9 cellular contexts compared by ENCODE assay signal in genomic region chr6:75608955-75609533, GRCh38. TPM values are rescaled to one million over a fixed set of nuclear protein-coding genes. Genes with fewer than 3 reads are reported as not detected.
DNase-seq lines count a peak whose midpoint lies in the region; ATAC-seq and TF ChIP-seq lines count a peak whose summit lies in the region.
"Had no signal": no experiment of that assay in that cellular context is flagged by ENCODE, and none has a peak within 500 bp of the region (broad histone marks: within the 10 kb centered on the region; RNA-seq: fewer than 3 reads in every experiment).

No MANE protein-coding gene starts in this region.

- H3K4me3 ChIP-seq in neutrophil (ENCODE audit: low read depth in 1 of 2, low read length in 1 of 2) (peak overlapping the region; percentile 26 to 27), MG63 (no peak overlapping the region)

- no peaks in the 10 kb centered on the region for H3K9me3 Mint-ChIP-seq in CD4-positive, alpha-beta T cell
- H3K9me3 Mint-ChIP-seq in activated T-helper 17 cell treated with anti-CD3 and anti-CD28 coated beads, Interleukin-2, amount 50 U/mL, for 72 hours: no peaks in the 10 kb centered on the region
- no peaks in the 10 kb centered on the region for H3K9me3 Mint-ChIP-seq in progenitor cell of endocrine pancreas (ENCODE audit: low read depth)

- no peak for TF ChIP-seq CTCF in CD4-positive, alpha-beta T cell (IDR thresholded peaks at IDR 0.05)
- TF ChIP-seq CTCF in neutrophil (IDR thresholded peaks at IDR 0.05) (no peak), progenitor cell of endocrine pancreas (IDR thresholded peaks at IDR 0.05; ENCODE audit: unreplicated experiment) (no peak)

- no peak for DNase-seq in CD4-positive, alpha-beta T cell
- peak; percentile 95 to 96 for DNase-seq in Kasumi-1 (lab: John Stamatoyannopoulos, UW)
- no peak for DNase-seq in HCEC 1CT
- no peak for DNase-seq in progenitor cell of endocrine pancreas (ENCODE audit: low spot score, unreplicated experiment)
- no peak for DNase-seq in DMS153 (lab: John Stamatoyannopoulos, UW)
- DNase-seq in MG63: no peak
- DNase-seq: NCI-H510A had no signal

- peaks cover 5% of the 10 kb centered on the region for H3K36me3 Mint-ChIP-seq in CD4-positive, alpha-beta T cell (ENCODE audit: low read depth)
- H3K36me3 Mint-ChIP-seq in activated T-helper 17 cell treated with anti-CD3 and anti-CD28 coated beads, Interleukin-2, amount 50 U/mL, for 72 hours (ENCODE audit: low read depth): peaks cover 3% of the 10 kb centered on the region
- H3K36me3 Mint-ChIP-seq in progenitor cell of endocrine pancreas (ENCODE audit: insufficient read depth): peaks cover 8% of the 10 kb centered on the region

- H3K4me1 Mint-ChIP-seq in CD4-positive, alpha-beta T cell (ENCODE audit: low read depth): peaks cover 93% of the 10 kb centered on the region
- H3K4me1 Mint-ChIP-seq in activated T-helper 17 cell treated with anti-CD3 and anti-CD28 coated beads, Interleukin-2, amount 50 U/mL, for 72 hours: peaks cover 77% of the 10 kb centered on the region
- peaks cover 61% of the 10 kb centered on the region for H3K4me1 Mint-ChIP-seq in progenitor cell of endocrine pancreas (ENCODE audit: low read depth)

- H3K9me3 ChIP-seq in CD4-positive, alpha-beta T cell (ENCODE audit: control insufficient read depth, low read length): no peaks in the 10 kb centered on the region
- H3K9me3 ChIP-seq in neutrophil (no peaks in the 10 kb centered on the region), MG63 (no peaks in the 10 kb centered on the region)

- POLR2A ChIA-PET in CD4-positive, alpha-beta T cell (lab: Charles Lee): interaction anchor here (1.3 kb wide), 1 partner anchor 10 kb away, joined by 3 read pairs; no protein-coding TSS in a partner anchor

- H3K36me3 ChIP-seq in neutrophil (no peaks in the 10 kb centered on the region), MG63 (peaks cover 19% of the 10 kb centered on the region)

- H3K4me3 Mint-ChIP-seq in CD4-positive, alpha-beta T cell: peak overlapping the region; percentile 22
- no peak overlapping the region for H3K4me3 Mint-ChIP-seq in activated T-helper 17 cell treated with anti-CD3 and anti-CD28 coated beads, Interleukin-2, amount 50 U/mL, for 72 hours
- no peak overlapping the region for H3K4me3 Mint-ChIP-seq in progenitor cell of endocrine pancreas (ENCODE audit: low read depth)

- intact Hi-C loops in CD4-positive, alpha-beta T cell (cut with DNase I, micrococcal nuclease): no loop called here

- no peaks in the 10 kb centered on the region for H3K27me3 Mint-ChIP-seq in CD4-positive, alpha-beta T cell
- no peaks in the 10 kb centered on the region for H3K27me3 Mint-ChIP-seq in activated T-helper 17 cell treated with anti-CD3 and anti-CD28 coated beads, Interleukin-2, amount 50 U/mL, for 72 hours
- H3K27me3 Mint-ChIP-seq in progenitor cell of endocrine pancreas: no peaks in the 10 kb centered on the region

- H3K27me3 ChIP-seq in CD4-positive, alpha-beta T cell (ENCODE audit: control insufficient read depth, insufficient read depth, low read length): no peaks in the 10 kb centered on the region
- H3K27me3 ChIP-seq in neutrophil (no peaks in the 10 kb centered on the region), MG63 (no peaks in the 10 kb centered on the region)

- H3K27ac ChIP-seq in CD4-positive, alpha-beta T cell (ENCODE audit: low read depth, low read length): no peak overlapping the region
- peak overlapping the region; percentile 85 for H3K27ac ChIP-seq in neutrophil

- ATAC-seq in CD4-positive, alpha-beta T cell (ENCODE audit: poor library complexity): no peak
- no peak for ATAC-seq in activated T-helper 17 cell treated with anti-CD3 and anti-CD28 coated beads, Interleukin-2, amount 50 U/mL, for 72 hours (replicated peaks)

- peaks cover 98 to 99% of the 10 kb centered on the region in 2 experiments for H3K4me1 ChIP-seq in neutrophil (ENCODE audit: control insufficient read depth in 1 of 2, insufficient read depth in 1 of 2, low read depth in 1 of 2, low read length in 1 of 2)

- CTCF ChIA-PET in CD4-positive, alpha-beta T cell (lab: Charles Lee): interaction anchor here (0.8 to 1.3 kb wide), 2 partner anchors 12 kb away, joined by 3 read pairs; no protein-coding TSS in a partner anchor

- H3K27ac Mint-ChIP-seq in CD4-positive, alpha-beta T cell: peak overlapping the region; percentile 32
- peak overlapping the region; percentile 61 for H3K27ac Mint-ChIP-seq in activated T-helper 17 cell treated with anti-CD3 and anti-CD28 coated beads, Interleukin-2, amount 50 U/mL, for 72 hours
- H3K27ac Mint-ChIP-seq in progenitor cell of endocrine pancreas: no peak overlapping the region

RNA-seq across cellular contexts. Expression of gene SENP6, which starts 7.4 kb away (rescaled TPM):
- 10 to 100 TPM; 82.0 to 94.8 TPM for total RNA-seq in CD4-positive, alpha-beta T cell
- total RNA-seq in activated T-helper 17 cell treated with anti-CD3 and anti-CD28 coated beads, Interleukin-2, amount 50 U/mL, for 72 hours: 10 to 100 TPM; 60.0 to 68.3 TPM
- total RNA-seq in progenitor cell of endocrine pancreas: 130 and 140 TPM in 2 replicates
- 40.6 and 69.9 TPM in 2 replicates for total RNA-seq in MG63 (2014; rRNA removed; shearing (Covaris generic); ENCODE audit: low replicate concordance)

Comparison
In these comparisons a context has a peak if more than half of its experiments do, and no peak if none do; other contexts are left out.
1. DNase-seq: peak in Kasumi-1 (2 of 2); none in CD4-positive, alpha-beta T cell (0 of 10), HCEC 1CT (single experiment), progenitor cell of endocrine pancreas (single experiment), DMS153 (single experiment) and MG63 (single experiment).